19 cellular contexts compared by ENCODE assay signal in genomic region chr14:86838363-86838762, GRCh38.
DNase-seq lines count a peak whose midpoint lies in the region; ATAC-seq, FAIRE-seq and TF ChIP-seq lines count a peak whose summit lies in the region.
"Had no signal": no experiment of that assay in that cellular context is flagged by ENCODE, and none has a peak within 500 bp of the region (broad histone marks: within the 10 kb centered on the region; RNA-seq: fewer than 3 reads in every experiment).

No MANE protein-coding gene starts in this region.

- H3K27ac Mint-ChIP-seq in stimulated activated effector memory CD8-positive, alpha-beta T cell treated with anti-CD3 and anti-CD28 coated beads, Interleukin-12 subunit alpha, Interleukin-12 subunit beta, amount 100 ng/mL, for 72 hours = no peak overlapping the region
- H3K27ac Mint-ChIP-seq: T-helper 1 cell treated with Interleukin-12 subunit alpha and Interleukin-12 subunit beta and Interleukin-4 antibody, amounts not matched to agents 30 μg/mL and 1 μg/mL, for 36 hours had no signal

- H3K27ac ChIP-seq in kidney (ENCODE audit: low read depth in 2 of 2, low read length in 2 of 2) = no peak overlapping the region
- H3K27ac ChIP-seq in Peyer's patch = no peak overlapping the region
- H3K27ac ChIP-seq: brain microvascular endothelial cell, prostate gland had no signal

- no peaks in the 10 kb centered on the region for H3K4me1 Mint-ChIP-seq in stimulated activated effector memory CD8-positive, alpha-beta T cell treated with anti-CD3 and anti-CD28 coated beads, Interleukin-12 subunit alpha, Interleukin-12 subunit beta, amount 100 ng/mL, for 72 hours

- peak; percentile 6 for DNase-seq in stimulated activated CD4-positive, alpha-beta T cell treated with anti-CD3 and anti-CD28 coated beads, Interleukin-1b, Interleukin-23, amount 100 ng/mL, for 48 hours
- DNase-seq in stimulated activated CD4-positive, alpha-beta T cell treated with anti-CD3 and anti-CD28 coated beads, Interleukin-4, amount 100 ng/mL, for 4 hours = no peak
- DNase-seq in RKO (ENCODE audit: low spot score) = peak; percentile 14
- no peak for DNase-seq in stimulated activated effector memory CD8-positive, alpha-beta T cell treated with anti-CD3 and anti-CD28 coated beads, Interleukin-12 subunit alpha, Interleukin-12 subunit beta, amount 100 ng/mL, for 72 hours (ENCODE audit: low spot score in 2 of 2)
- DNase-seq in kidney = no peak
- DNase-seq in NCI-H187 (lab: John Stamatoyannopoulos, UW) = no peak
- no peak for DNase-seq in Peyer's patch
- DNase-seq: activated CD4-positive, alpha-beta T cell treated with anti-CD3 and anti-CD28 coated beads, Interleukin-2, amount 50 U/mL, for 4 hours; activated effector memory CD4-positive, alpha-beta T cell treated with anti-CD3 and anti-CD28 coated beads, Interleukin-2, amount 50 U/mL, for 16 hours; AML-193; brain microvascular endothelial cell; DMS79; left colon; NCI-H1417 treated with DMSO at 0.1 percent for 48 hours; NCI-H510A had no signal

- H3K4me3 ChIP-seq in kidney (ENCODE audit: low read length in 2 of 2) (no peak overlapping the region), Peyer's patch (no peak overlapping the region)
- H3K4me3 ChIP-seq: prostate gland had no signal

- no peak overlapping the region for H3K9ac ChIP-seq in kidney (ENCODE audit: low read length in 2 of 2)

- TF ChIP-seq POLR2A in Peyer's patch (IDR thresholded peaks at IDR 0.05) = no peak

- H3K36me3 ChIP-seq in kidney (ENCODE audit: control insufficient read depth in 1 of 2, insufficient read depth in 2 of 2, low read length in 2 of 2) (no peaks in the 10 kb centered on the region), Peyer's patch (no peaks in the 10 kb centered on the region)
- H3K36me3 ChIP-seq: brain microvascular endothelial cell, prostate gland had no signal

- no peak for TF ChIP-seq CTCF in kidney (IDR thresholded peaks at IDR 0.05; ENCODE audit: borderline replicate concordance, extremely low read depth, insufficient read depth)
- no peak for TF ChIP-seq CTCF in Peyer's patch (IDR thresholded peaks at IDR 0.05)

- H3K4me1 ChIP-seq in kidney (ENCODE audit: control insufficient read depth in 1 of 2, insufficient read depth in 1 of 2, low read depth in 1 of 2, low read length in 2 of 2) = no peaks in the 10 kb centered on the region
- H3K4me1 ChIP-seq in Peyer's patch = no peaks in the 10 kb centered on the region
- H3K4me1 ChIP-seq: prostate gland had no signal

- no peaks in the 10 kb centered on the region for H3K36me3 Mint-ChIP-seq in stimulated activated effector memory CD8-positive, alpha-beta T cell treated with anti-CD3 and anti-CD28 coated beads, Interleukin-12 subunit alpha, Interleukin-12 subunit beta, amount 100 ng/mL, for 72 hours

- no peaks in the 10 kb centered on the region for H3K27me3 ChIP-seq in Peyer's patch
- H3K27me3 ChIP-seq: brain microvascular endothelial cell had no signal

- no peaks in the 10 kb centered on the region for H3K9me3 Mint-ChIP-seq in stimulated activated effector memory CD8-positive, alpha-beta T cell treated with anti-CD3 and anti-CD28 coated beads, Interleukin-12 subunit alpha, Interleukin-12 subunit beta, amount 100 ng/mL, for 72 hours

- H3K9me3 ChIP-seq in kidney (ENCODE audit: control insufficient read depth in 1 of 2, low read length in 2 of 2) = no peaks in the 10 kb centered on the region
- peaks cover 0 to 3% (median 0%) of the 10 kb centered on the region in 4 donors for H3K9me3 ChIP-seq in Peyer's patch
- H3K9me3 ChIP-seq: prostate gland had no signal

- no peak overlapping the region for H3K4me3 Mint-ChIP-seq in stimulated activated effector memory CD8-positive, alpha-beta T cell treated with anti-CD3 and anti-CD28 coated beads, Interleukin-12 subunit alpha, Interleukin-12 subunit beta, amount 100 ng/mL, for 72 hours
- H3K4me3 Mint-ChIP-seq: T-helper 1 cell treated with Interleukin-12 subunit alpha and Interleukin-12 subunit beta and Interleukin-4 antibody, amounts not matched to agents 30 μg/mL and 1 μg/mL, for 36 hours had no signal

- FAIRE-seq in kidney (lab: Jason Lieb, UNC) = no peak
- FAIRE-seq: urothelium cell line had no signal

- intact Hi-C loops in kidney (cut with DNase I) = no loop called here

- peak; percentile 67 for ATAC-seq in HG02852 (IDR thresholded peaks at IDR 0.05; ENCODE audit: unreplicated experiment)
- peak; percentile 40 for ATAC-seq in stimulated activated effector memory CD8-positive, alpha-beta T cell treated with anti-CD3 and anti-CD28 coated beads, Interleukin-12 subunit alpha, Interleukin-12 subunit beta, amount 100 ng/mL, for 72 hours
- ATAC-seq: left colon had no signal

Comparison
In these comparisons a context has a peak if more than half of its experiments do, and no peak if none do; other contexts are left out.
1. DNase-seq: peak in stimulated activated CD4-positive, alpha-beta T cell treated with anti-CD3 and anti-CD28 coated beads, Interleukin-1b, Interleukin-23, amount 100 ng/mL, for 48 hours (single experiment) and RKO (single experiment); none in stimulated activated CD4-positive, alpha-beta T cell treated with anti-CD3 and anti-CD28 coated beads, Interleukin-4, amount 100 ng/mL, for 4 hours (0 of 2), stimulated activated effector memory CD8-positive, alpha-beta T cell treated with anti-CD3 and anti-CD28 coated beads, Interleukin-12 subunit alpha, Interleukin-12 subunit beta, amount 100 ng/mL, for 72 hours (0 of 2), kidney (single experiment), NCI-H187 (0 of 2) and Peyer's patch (0 of 3).